Comparison of ENCODE assay signal across 10 cellular contexts in the genomic region with DNA sequence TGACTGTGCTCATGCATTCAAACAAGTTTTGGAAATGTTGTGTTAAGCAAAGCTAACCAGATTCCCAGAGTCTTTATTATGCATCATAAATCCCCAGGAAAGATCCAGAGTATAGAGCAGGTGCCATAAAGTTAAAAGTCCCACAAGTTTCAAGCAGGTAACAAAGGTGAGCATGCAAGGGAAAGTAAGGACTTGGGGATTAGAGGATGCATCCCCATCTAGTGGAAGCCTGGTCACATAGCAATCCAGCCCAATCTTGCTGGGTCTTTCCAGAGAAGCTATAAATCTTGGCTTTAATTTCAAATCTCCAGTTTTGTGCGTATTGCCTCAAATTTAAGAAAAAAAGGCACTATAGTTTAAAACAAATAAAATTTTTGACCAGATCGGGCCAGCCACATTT.
DNase-seq lines count a peak whose midpoint lies in the region; ATAC-seq and TF ChIP-seq lines count a peak whose summit lies in the region.
"Had no signal": no experiment of that assay in that cellular context is flagged by ENCODE, and none has a peak within 500 bp of the region (broad histone marks: within the 10 kb centered on the region; RNA-seq: fewer than 3 reads in every experiment).

No MANE protein-coding gene starts in this region.

- DNase-seq in Caco-2 (peak in 1 of 2 experiments; percentile 36), HT-29 (ENCODE audit: low spot score) (peak; percentile 34), kidney epithelial cell (ENCODE audit: low read depth) (no peak), NCI-H2029 treated with DMSO at 0.1 percent for 48 hours (lab: John Stamatoyannopoulos, UW) (no peak), ureter (ENCODE audit: low spot score) (no peak)
- DNase-seq in activated CD8-positive, alpha-beta memory T cell treated with anti-CD3 and anti-CD28 coated beads, Interleukin-2, amount 50 U/mL, for 48 hours: no peak

- no peaks in the 10 kb centered on the region for H3K27me3 Mint-ChIP-seq in Caco-2 (ENCODE audit: insufficient read depth, unreplicated experiment)

- no peak for ATAC-seq in gastroesophageal sphincter
- ATAC-seq: Right ventricle myocardium inferior had no signal

- POLR2A ChIA-PET in Caco-2 (lab: Charles Lee): no interaction called here

- no peaks in the 10 kb centered on the region for H3K9me2 ChIP-seq in SU-DHL-6 (replicated peaks; ENCODE audit: insufficient read depth, low read length)

- H3K9me3 ChIP-seq in Caco-2 (peaks cover 4% of the 10 kb centered on the region; the same call in 1 of the 2 replicates), SU-DHL-6 (ENCODE audit: insufficient read depth, low read length) (peaks cover 5% of the 10 kb centered on the region; the same call in 1 of the 2 replicates), gastroesophageal sphincter (peaks cover 0 to 34% (median 0%) of the 10 kb centered on the region in 3 donors)

- H3K79me2 ChIP-seq in SU-DHL-6 (ENCODE audit: insufficient read depth, low read length): no peaks in the 10 kb centered on the region

- H3K4me2 ChIP-seq in SU-DHL-6 (ENCODE audit: low read depth, low read length, poor library complexity, severe bottlenecking): no peak overlapping the region

- no peak overlapping the region for H3K4me3 Mint-ChIP-seq in Caco-2 (ENCODE audit: unreplicated experiment)
- H3K4me3 Mint-ChIP-seq: mesothelial cell of epicardium had no signal

- H3K27me3 ChIP-seq in Caco-2 (replicated peaks; ENCODE audit: control insufficient read depth, insufficient read depth, low read length) (no peaks in the 10 kb centered on the region), SU-DHL-6 (ENCODE audit: low read length) (no peaks in the 10 kb centered on the region), kidney epithelial cell (ENCODE audit: control insufficient read depth, insufficient read depth, low read length) (no peaks in the 10 kb centered on the region), gastroesophageal sphincter (no peaks in the 10 kb centered on the region)

- no peak overlapping the region for H3K27ac Mint-ChIP-seq in Caco-2 (ENCODE audit: unreplicated experiment)
- H3K27ac Mint-ChIP-seq: mesothelial cell of epicardium had no signal

- no peaks in the 10 kb centered on the region for H3K36me3 Mint-ChIP-seq in Caco-2 (ENCODE audit: insufficient read depth, unreplicated experiment)

- TF ChIP-seq POLR2A in gastroesophageal sphincter (IDR thresholded peaks at IDR 0.05): no peak

- H3K36me3 ChIP-seq in Caco-2 (ENCODE audit: control insufficient read depth, insufficient read depth, low read length) (no peaks in the 10 kb centered on the region), SU-DHL-6 (ENCODE audit: low read length) (peaks cover 5% of the 10 kb centered on the region; the same call in 1 of the 2 replicates), kidney epithelial cell (ENCODE audit: control insufficient read depth, insufficient read depth, low read length) (no peaks in the 10 kb centered on the region), gastroesophageal sphincter (peaks cover 0 to 20% of the 10 kb centered on the region in 2 donors)

- no peak overlapping the region for H3K27ac ChIP-seq in SU-DHL-6 (ENCODE audit: low read depth, low read length)
- no peak overlapping the region for H3K27ac ChIP-seq in gastroesophageal sphincter

- no peaks in the 10 kb centered on the region for H3K9me3 Mint-ChIP-seq in Caco-2 (ENCODE audit: unreplicated experiment)

- no peak overlapping the region for H3K9ac ChIP-seq in SU-DHL-6 (ENCODE audit: low read length)

- H3K4me1 ChIP-seq in Caco-2 (no peaks in the 10 kb centered on the region), gastroesophageal sphincter (no peaks in the 10 kb centered on the region)

- CTCF ChIA-PET in Caco-2 (lab: Charles Lee): no interaction called here

- no peaks in the 10 kb centered on the region for H3F3A ChIP-seq in SU-DHL-6 (ENCODE audit: insufficient read depth)

- no TSS peak for BruUV-seq in Caco-2 (replicated peaks; lab: Mats Ljungman, UMichigan)

- H4K20me1 ChIP-seq in SU-DHL-6 (ENCODE audit: low read depth, low read length): no peaks in the 10 kb centered on the region

- peak; percentile 38 to 48 for TF ChIP-seq CTCF in Caco-2 (IDR thresholded peaks at IDR 0.05; ENCODE audit: insufficient read depth in 1 of 2, low read depth in 1 of 2, low read length in 1 of 2, severe bottlenecking in 1 of 2, unreplicated experiment in 1 of 2)
- TF ChIP-seq CTCF in SU-DHL-6 (IDR thresholded peaks at IDR 0.05; ENCODE audit: insufficient read depth, low read length, poor library complexity, severe bottlenecking): peak; percentile 31
- TF ChIP-seq CTCF in kidney epithelial cell (IDR thresholded peaks at IDR 0.05; ENCODE audit: insufficient read depth, low read length, poor library complexity, severe bottlenecking): peak; percentile 56
- peak in 1 of 4 experiments; percentile 16 for TF ChIP-seq CTCF in gastroesophageal sphincter (IDR thresholded peaks at IDR 0.05)

- no peak overlapping the region for H3K4me3 ChIP-seq in Caco-2 (ENCODE audit: low read depth, low read length)
- no peak overlapping the region for H3K4me3 ChIP-seq in SU-DHL-6 (ENCODE audit: insufficient read depth, low read length, poor library complexity, severe bottlenecking)
- H3K4me3 ChIP-seq in kidney epithelial cell (ENCODE audit: low read depth, low read length): no peak overlapping the region
- H3K4me3 ChIP-seq in gastroesophageal sphincter: no peak overlapping the region

- intact Hi-C loops in Caco-2 (cut with micrococcal nuclease; ENCODE audit: unreplicated experiment): loop anchor here (5.0 kb wide), 1 partner anchor 127 kb away; no protein-coding TSS in a partner anchor

- no peak overlapping the region for H2AFZ ChIP-seq in SU-DHL-6 (ENCODE audit: low read depth, low read length, severe bottlenecking)

- 83 to 86% methylated on average over 2 of the region's 2 CpGs for WGBS in gastroesophageal sphincter (ENCODE audit: low coverage in 1 of 2), 2 donors

- no peaks in the 10 kb centered on the region for H3K4me1 Mint-ChIP-seq in Caco-2 (ENCODE audit: low read depth, unreplicated experiment)
- H3K4me1 Mint-ChIP-seq: mesothelial cell of epicardium had no signal

- TF ChIP-seq EP300 in gastroesophageal sphincter (IDR thresholded peaks at IDR 0.05): no peak
